Comparison of ENCODE assay signal across 1 cellular context in the genomic region with DNA sequence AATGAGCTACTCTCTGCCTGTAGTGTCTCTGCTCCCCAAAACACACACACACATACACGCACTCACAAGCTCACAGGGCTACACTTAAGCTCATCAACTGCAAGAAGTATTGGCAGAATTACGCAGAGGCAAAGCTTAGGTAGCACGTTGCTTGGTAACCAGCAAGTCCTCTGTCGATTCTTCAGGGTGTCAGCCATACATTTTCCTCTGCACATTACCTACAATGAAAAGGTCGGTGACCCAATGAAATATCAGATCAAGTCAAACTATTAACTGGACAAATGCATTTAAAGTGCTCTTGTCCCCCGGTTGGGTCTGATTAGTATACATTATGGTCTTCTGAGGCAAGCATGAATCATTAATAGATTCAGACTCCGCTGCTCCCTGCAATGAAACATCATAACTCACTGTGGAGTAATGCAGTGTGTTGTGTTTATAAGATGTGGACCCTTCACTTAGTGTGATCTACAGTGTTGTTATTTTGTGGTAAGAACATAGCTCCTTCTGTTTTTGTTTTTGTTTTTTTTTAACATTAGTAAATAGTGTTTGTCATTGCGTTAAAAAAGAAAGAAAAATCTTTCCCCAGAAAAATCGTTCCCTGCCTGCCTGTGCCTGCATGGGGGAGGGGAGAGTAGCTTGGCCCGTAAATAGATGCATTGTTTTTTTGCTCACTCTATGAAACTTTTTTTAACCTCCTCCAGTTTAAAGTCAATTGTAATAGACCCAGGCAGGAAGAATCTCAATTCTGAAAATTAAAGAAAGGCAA.
TF ChIP-seq lines count a peak whose summit lies in the region.

No MANE protein-coding gene starts in this region.

TF ChIP-seq in A549, 52 proteins besides CTCF, POLR2A, EP300 and RAD21 (continued from another document):
- TF ChIP-seq, protein P1, sequence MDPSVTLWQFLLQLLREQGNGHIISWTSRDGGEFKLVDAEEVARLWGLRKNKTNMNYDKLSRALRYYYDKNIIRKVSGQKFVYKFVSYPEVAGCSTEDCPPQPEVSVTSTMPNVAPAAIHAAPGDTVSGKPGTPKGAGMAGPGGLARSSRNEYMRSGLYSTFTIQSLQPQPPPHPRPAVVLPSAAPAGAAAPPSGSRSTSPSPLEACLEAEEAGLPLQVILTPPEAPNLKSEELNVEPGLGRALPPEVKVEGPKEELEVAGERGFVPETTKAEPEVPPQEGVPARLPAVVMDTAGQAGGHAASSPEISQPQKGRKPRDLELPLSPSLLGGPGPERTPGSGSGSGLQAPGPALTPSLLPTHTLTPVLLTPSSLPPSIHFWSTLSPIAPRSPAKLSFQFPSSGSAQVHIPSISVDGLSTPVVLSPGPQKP (IDR thresholded peaks at IDR 0.05; ENCODE audit: low read depth, low read length): no peak
- no peak for TF ChIP-seq ESRRA (IDR thresholded peaks at IDR 0.05; ENCODE audit: borderline replicate concordance, low read length)
- TF ChIP-seq RNF2 (IDR thresholded peaks at IDR 0.05; ENCODE audit: borderline replicate concordance, low read depth): no peak
- no peak for TF ChIP-seq CEBPB (IDR thresholded peaks at IDR 0.05)
- TF ChIP-seq HOXB13 (CRISPR knock-in tag; IDR thresholded peaks at IDR 0.05; ENCODE audit: low read depth): no peak
- no peak for TF ChIP-seq SREBF2 (IDR thresholded peaks at IDR 0.05)
